15 cellular contexts compared by ENCODE assay signal in the genomic region with DNA sequence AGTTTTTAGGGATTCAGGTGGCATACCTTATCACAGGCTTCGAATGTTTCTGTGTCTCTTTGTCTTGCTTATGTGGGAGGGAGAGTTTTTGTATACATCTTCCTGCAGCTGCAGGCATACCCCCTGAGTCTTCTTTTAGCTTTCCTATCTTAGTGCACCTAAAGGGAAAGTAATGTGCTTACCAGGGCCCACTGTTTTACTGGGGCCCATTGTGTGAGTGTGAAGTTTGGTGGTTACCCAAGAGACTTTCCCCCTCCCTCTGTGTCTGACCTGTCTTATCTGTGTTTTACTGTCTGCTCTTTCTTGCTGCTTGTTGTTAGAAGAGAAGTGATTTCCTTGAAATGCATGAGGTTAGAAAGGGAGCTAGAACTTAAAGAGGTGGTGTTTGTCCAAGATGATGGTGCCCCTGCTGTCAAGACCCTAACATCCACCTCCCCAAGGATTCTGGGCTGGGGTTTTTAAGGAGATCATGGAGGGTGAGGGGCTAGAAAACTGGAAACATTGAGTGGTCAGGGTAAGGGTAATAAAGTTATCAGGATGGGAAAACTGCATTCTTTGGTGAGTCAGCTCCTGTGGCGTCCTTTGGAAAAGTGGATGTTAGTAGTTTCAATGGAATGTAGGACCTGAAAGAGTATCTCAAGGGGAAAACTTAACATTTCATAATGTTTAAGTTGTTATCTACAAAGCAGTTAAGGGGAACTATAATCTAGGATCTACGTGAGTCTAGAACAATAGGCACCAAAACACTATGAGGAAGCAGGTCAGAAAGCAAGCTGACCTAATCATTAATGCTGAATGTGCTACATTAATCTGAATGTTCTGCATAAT.
DNase-seq lines count a peak whose midpoint lies in the region; ATAC-seq and TF ChIP-seq lines count a peak whose summit lies in the region.
"Had no signal": no experiment of that assay in that cellular context is flagged by ENCODE, and none has a peak within 500 bp of the region (broad histone marks: within the 10 kb centered on the region; RNA-seq: fewer than 3 reads in every experiment).

No MANE protein-coding gene starts in this region.

- H3K36me3 ChIP-seq in GM23338 (ENCODE audit: insufficient read depth): no peaks in the 10 kb centered on the region
- no peaks in the 10 kb centered on the region for H3K36me3 ChIP-seq in SK-N-SH (replicated peaks in 1 of 2; ENCODE audit: control insufficient read depth in 1 of 2, insufficient read depth in 2 of 2, low read length in 1 of 2)
- H3K36me3 ChIP-seq in gastrocnemius medialis: no peaks in the 10 kb centered on the region
- H3K36me3 ChIP-seq: cardiac muscle cell, heart right ventricle had no signal

- H3K9me3 ChIP-seq in SK-N-SH (no peaks in the 10 kb centered on the region), gastrocnemius medialis (no peaks in the 10 kb centered on the region)
- no peaks in the 10 kb centered on the region for H3K9me3 ChIP-seq in CD4-positive, alpha-beta T cell (ENCODE audit: control insufficient read depth, low read length)
- H3K9me3 ChIP-seq: testis had no signal

- no peak overlapping the region for H2AFZ ChIP-seq in GM23338
- peak overlapping the region; percentile 87 for H2AFZ ChIP-seq in SK-N-SH (ENCODE audit: low read depth)

- TF ChIP-seq RAD21 in SK-N-SH (IDR thresholded peaks at IDR 0.05; ENCODE audit: low read length): no peak

- no peaks in the 10 kb centered on the region for H3F3A ChIP-seq in GM23338 (replicated peaks; ENCODE audit: low read depth)
- peaks cover 85% of the 10 kb centered on the region for H3F3A ChIP-seq in SK-N-SH (replicated peaks; ENCODE audit: insufficient read depth)

- H3K4me2 ChIP-seq in GM23338: no peak overlapping the region
- peak overlapping the region; percentile 74 for H3K4me2 ChIP-seq in SK-N-SH

- H3K4me1 ChIP-seq in GM23338 (ENCODE audit: insufficient read depth) (no peaks in the 10 kb centered on the region), SK-N-SH (ENCODE audit: control insufficient read depth in 1 of 2, insufficient read depth in 2 of 2, low read depth in 1 of 2, low read length in 1 of 2) (peaks cover 0 to 57% of the 10 kb centered on the region in 2 experiments; a peak in 3 of 4 replicates), gastrocnemius medialis (no peaks in the 10 kb centered on the region)
- H3K4me1 ChIP-seq: heart right ventricle, testis had no signal

- H3K27me3 Mint-ChIP-seq in GM23338 (ENCODE audit: insufficient read depth, low read depth, poor library complexity): peaks cover 5% of the 10 kb centered on the region
- H3K27me3 Mint-ChIP-seq in CD4-positive, alpha-beta T cell: no peaks in the 10 kb centered on the region

- in situ Hi-C loops in gastrocnemius medialis (cut with MboI; ENCODE audit: low sequenced_read_pairs in 4 of 4): no loop called here

- 10% methylated on average over 3 of the region's 3 CpGs for WGBS in SK-N-SH (ENCODE audit: low lambda C conversion rate)

- intact Hi-C loops in gastrocnemius medialis (cut with DNase I; ENCODE audit: low total_unique reads): no loop called here
- intact Hi-C loops in CD4-positive, alpha-beta T cell (cut with DNase I, micrococcal nuclease): no loop called here

- no peak for TF ChIP-seq POLR2A in gastrocnemius medialis (IDR thresholded peaks at IDR 0.05)

- peaks cover 8% of the 10 kb centered on the region; the same call in 2 of the 3 replicates for H3K36me3 Mint-ChIP-seq in GM23338 (ENCODE audit: low read depth)
- H3K36me3 Mint-ChIP-seq in CD4-positive, alpha-beta T cell (ENCODE audit: low read depth): no peaks in the 10 kb centered on the region
- H3K36me3 Mint-ChIP-seq: natural killer cell had no signal

- peak; percentile 34 for DNase-seq in GM23338 (ENCODE audit: low spot score)
- no peak for DNase-seq in SK-N-SH
- DNase-seq in fibroblast of peridontal ligament (ENCODE audit: extremely low read depth): peak; percentile 29
- DNase-seq in pulmonary artery endothelial cell (ENCODE audit: low read depth, low spot score): peak; percentile 62
- DNase-seq in left lobe of liver (ENCODE audit: low spot score): no peak
- no peak for DNase-seq in gastrocnemius medialis
- no peak for DNase-seq in CD4-positive, alpha-beta T cell
- DNase-seq: heart right ventricle; natural killer cell; NCI-H1105; NK-92 treated with Interleukin-12 subunit alpha and Interleukin-12 subunit beta, amount 100 ng/mL, for 24 hours; stimulated activated CD4-positive, alpha-beta T cell treated with anti-CD3 and anti-CD28 coated beads, Interleukin-4, amount 100 ng/mL, for 1 hour; testis had no signal

- peaks cover 5% of the 10 kb centered on the region; the same call in 2 of the 3 replicates for H3K4me1 Mint-ChIP-seq in GM23338
- no peaks in the 10 kb centered on the region for H3K4me1 Mint-ChIP-seq in CD4-positive, alpha-beta T cell (ENCODE audit: low read depth)
- H3K4me1 Mint-ChIP-seq: natural killer cell had no signal

- H3K9me3 Mint-ChIP-seq in GM23338: peaks cover 23% of the 10 kb centered on the region
- peaks cover 8% of the 10 kb centered on the region for H3K9me3 Mint-ChIP-seq in CD4-positive, alpha-beta T cell

- H3K27me3 ChIP-seq in GM23338 (ENCODE audit: insufficient read depth) (no peaks in the 10 kb centered on the region), SK-N-SH (ENCODE audit: insufficient read depth) (no peaks in the 10 kb centered on the region), gastrocnemius medialis (no peaks in the 10 kb centered on the region)
- no peaks in the 10 kb centered on the region for H3K27me3 ChIP-seq in CD4-positive, alpha-beta T cell (ENCODE audit: control insufficient read depth, insufficient read depth, low read length)
- H3K27me3 ChIP-seq: cardiac muscle cell, heart right ventricle, testis had no signal

- H4K20me1 ChIP-seq in GM23338 (replicated peaks; ENCODE audit: insufficient read depth) (no peaks in the 10 kb centered on the region), SK-N-SH (ENCODE audit: insufficient read depth) (no peaks in the 10 kb centered on the region)

- TF ChIP-seq CTCF in GM23338 (conservative IDR thresholded peaks at IDR 0.05; ENCODE audit: low read depth in 2 of 2) (no peak), SK-N-SH (IDR thresholded peaks at IDR 0.05) (no peak), gastrocnemius medialis (IDR thresholded peaks at IDR 0.05 in 4 of 5, conservative IDR thresholded peaks at IDR 0.05 in 1 of 5) (no peak)
- TF ChIP-seq CTCF in CD4-positive, alpha-beta T cell (IDR thresholded peaks at IDR 0.05): no peak

- H3K79me2 ChIP-seq in GM23338 (replicated peaks; ENCODE audit: insufficient read depth) (no peaks in the 10 kb centered on the region), SK-N-SH (ENCODE audit: insufficient read depth) (no peaks in the 10 kb centered on the region; the same call in 1 of the 2 replicates)

- H3K4me3 ChIP-seq in GM23338: no peak overlapping the region
- H3K4me3 ChIP-seq in SK-N-SH (ENCODE audit: low read depth in 2 of 2, low read length in 1 of 2): peak overlapping the region in 1 of 2 experiments; percentile 40; a peak in 2 of 4 replicates
- H3K4me3 ChIP-seq in gastrocnemius medialis: no peak overlapping the region
- H3K4me3 ChIP-seq: cardiac muscle cell, heart right ventricle, testis had no signal

- CTCF ChIA-PET in SK-N-SH (lab: Yijun Ruan, JAX): interaction anchor here (1.3 kb wide), 1 partner anchor 65 kb away, joined by 3 read pairs; no protein-coding TSS in a partner anchor
- CTCF ChIA-PET in CD4-positive, alpha-beta T cell (lab: Charles Lee): no interaction called here

- POLR2A ChIA-PET in SK-N-SH (lab: Yijun Ruan, JAX): no interaction called here
- POLR2A ChIA-PET in CD4-positive, alpha-beta T cell (lab: Charles Lee): no interaction called here

- no peak overlapping the region for H3K4me3 Mint-ChIP-seq in GM23338
- no peak overlapping the region for H3K4me3 Mint-ChIP-seq in CD4-positive, alpha-beta T cell
- H3K4me3 Mint-ChIP-seq: natural killer cell had no signal

- peak in 1 of 2 experiments; percentile 96; a peak in 2 of 4 replicates for TF ChIP-seq EP300 in SK-N-SH (IDR thresholded peaks at IDR 0.05; ENCODE audit: borderline replicate concordance in 1 of 2, low read depth in 1 of 2, low read length in 1 of 2)

- peak overlapping the region; percentile 68 for H3K9ac ChIP-seq in SK-N-SH

- ATAC-seq in GM23338: peak; percentile 61
- ATAC-seq in HG03520 (IDR thresholded peaks at IDR 0.05; ENCODE audit: unreplicated experiment): no peak
- no peak for ATAC-seq in left lobe of liver
- no peak for ATAC-seq in gastrocnemius medialis
- ATAC-seq in CD4-positive, alpha-beta T cell (ENCODE audit: poor library complexity): no peak
- ATAC-seq: heart right ventricle, natural killer cell had no signal

- H3K27ac ChIP-seq in GM23338 (ENCODE audit: low read depth) (no peak overlapping the region), SK-N-SH (ENCODE audit: low read depth in 2 of 2, low read length in 1 of 2) (peak overlapping the region; percentile 79 to 99; a peak in 3 of 4 replicates), gastrocnemius medialis (no peak overlapping the region)
- H3K27ac ChIP-seq in CD4-positive, alpha-beta T cell (ENCODE audit: low read depth, low read length): no peak overlapping the region
- H3K27ac ChIP-seq: cardiac muscle cell, heart right ventricle, testis had no signal

- H3K9me2 ChIP-seq in GM23338 (ENCODE audit: insufficient read depth): 0 out of 2 replicates have a peak, but pooled peaks cover 2% of the 10 kb centered on the region
- H3K9me2 ChIP-seq in SK-N-SH: no peaks in the 10 kb centered on the region

- H3K27ac Mint-ChIP-seq in GM23338: no peak overlapping the region
- no peak overlapping the region for H3K27ac Mint-ChIP-seq in CD4-positive, alpha-beta T cell
- H3K27ac Mint-ChIP-seq: natural killer cell had no signal

TF ChIP-seq in GM23338, 12 proteins besides CTCF, POLR2A, EP300 and RAD21 (continues in another document):
- no peak for TF ChIP-seq CREB1 (CRISPR knock-in tag; IDR thresholded peaks at IDR 0.05; ENCODE audit: low read depth)

TF ChIP-seq in SK-N-SH, 30 proteins besides CTCF, POLR2A, EP300 and RAD21 (continues in another document):
- TF ChIP-seq TEAD4 (IDR thresholded peaks at IDR 0.05; ENCODE audit: borderline replicate concordance, insufficient read depth) (peak; percentile 86), CHD2 (IDR thresholded peaks at IDR 0.05; ENCODE audit: low read length, partially characterized antibody) (no peak), MXI1 (IDR thresholded peaks at IDR 0.05; ENCODE audit: low read depth, low read length) (no peak), JUND (IDR thresholded peaks at IDR 0.05) (peak; percentile 93), TCF12 (IDR thresholded peaks at IDR 0.05) (peak; percentile 84), NRF1 (IDR thresholded peaks at IDR 0.05; ENCODE audit: low read depth, low read length) (no peak), YY1 (IDR thresholded peaks at IDR 0.05; ENCODE audit: low read depth) (no peak), ELF1 (IDR thresholded peaks at IDR 0.05) (no peak), GATA2 (CRISPR knock-in tag; IDR thresholded peaks at IDR 0.05) (no peak)

Comparison
In these comparisons a context has a peak if more than half of its experiments do, and no peak if none do; other contexts are left out.
1. DNase-seq: peak in GM23338 (single experiment), fibroblast of peridontal ligament (single experiment) and pulmonary artery endothelial cell (single experiment); none in SK-N-SH (single experiment), left lobe of liver (single experiment), gastrocnemius medialis (0 of 2) and CD4-positive, alpha-beta T cell (0 of 10).
2. H3K27ac ChIP-seq: peak in SK-N-SH (2 of 2); none in GM23338 (single experiment), gastrocnemius medialis (0 of 4) and CD4-positive, alpha-beta T cell (single experiment).